In the genomic region with DNA sequence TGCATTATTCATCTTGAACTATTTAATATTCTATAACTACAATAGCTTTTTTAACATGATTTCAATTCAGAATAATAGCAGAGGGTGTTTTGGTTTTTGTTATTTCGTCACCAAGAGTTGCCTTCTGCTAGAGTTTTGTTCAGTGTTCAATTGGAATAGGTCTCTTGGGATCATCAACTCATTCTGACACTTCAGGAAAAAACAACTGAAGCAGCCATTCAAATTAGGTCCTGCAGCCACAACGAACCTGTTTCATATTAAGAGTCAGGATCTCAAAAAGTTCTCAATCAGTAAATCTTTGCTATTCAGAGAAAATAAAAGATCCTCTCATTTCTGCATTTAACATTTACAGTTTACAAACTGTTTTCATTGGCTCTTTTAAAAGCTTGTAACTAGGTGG, we compare ENCODE assay signal across 24 cellular contexts. TPM values are rescaled to one million over a fixed set of nuclear protein-coding genes. Genes with fewer than 3 reads are reported as not detected.
A peak's percentile ranks its signal among the peaks of the same experiment; 100 is the strongest.
DNase-seq lines count a peak whose midpoint lies in the region; ATAC-seq, FAIRE-seq and TF ChIP-seq lines count a peak whose summit lies in the region.
"Had no signal": no experiment of that assay in that cellular context is flagged by ENCODE, and none has a peak within 500 bp of the region (broad histone marks: within the 10 kb centered on the region; RNA-seq: fewer than 3 reads in every experiment).

No MANE protein-coding gene starts in this region.

- no peaks in the 10 kb centered on the region for H3K9me3 ChIP-seq in K562 (replicated peaks; ENCODE audit: control insufficient read depth, insufficient read depth, low read depth, low read length)
- H3K9me3 ChIP-seq in neural progenitor cell (ENCODE audit: low read depth), result no peaks in the 10 kb centered on the region
- H3K9me3 ChIP-seq: A549, left lung had no signal

- H3K9me3 Mint-ChIP-seq in neural progenitor cell (no peaks in the 10 kb centered on the region), mesothelial cell of epicardium (no peaks in the 10 kb centered on the region)
- H3K9me3 Mint-ChIP-seq: activated CD8-positive, alpha-beta T cell treated with anti-CD3 and anti-CD28 coated beads for 36 hours; CD4-positive, CD25-positive, alpha-beta regulatory T cell; GM23338; WTC11 had no signal

- H3K9ac ChIP-seq in K562 (ENCODE audit: insufficient read depth in 1 of 2, low read depth in 2 of 2, low read length in 2 of 2) (no peak overlapping the region), neural progenitor cell (no peak overlapping the region)

- H3K36me3 Mint-ChIP-seq in neural progenitor cell (peaks cover 10% of the 10 kb centered on the region), mesothelial cell of epicardium (peaks cover 5% of the 10 kb centered on the region)

- H4K20me1 ChIP-seq in K562 (replicated peaks; ENCODE audit: control insufficient read depth, insufficient read depth, low read length) (no peaks in the 10 kb centered on the region), neural progenitor cell (ENCODE audit: low read depth) (peaks cover 16% of the 10 kb centered on the region)

- intact Hi-C loops in K562 (cut with micrococcal nuclease), result no loop called here

- TF ChIP-seq CTCF in K562 (IDR thresholded peaks at IDR 0.05 in 2 of 3, conservative IDR thresholded peaks at IDR 0.05 in 1 of 3; ENCODE audit: insufficient read depth in 2 of 3, low read depth in 1 of 3, low read length in 3 of 3), result no peak
- TF ChIP-seq CTCF in neural progenitor cell (IDR thresholded peaks at IDR 0.05), result no peak
- no peak for TF ChIP-seq CTCF in mesothelial cell of epicardium (IDR thresholded peaks at IDR 0.05; ENCODE audit: unreplicated experiment)

- H3K4me3 ChIP-seq in K562 (no peak overlapping the region), neural progenitor cell (no peak overlapping the region)
- H3K4me3 ChIP-seq: A549, GM23338, left lung had no signal

- FAIRE-seq in K562 (lab: Jason Lieb, UNC), result no peak
- FAIRE-seq: A549 had no signal

- no peak overlapping the region for H3K4me3 Mint-ChIP-seq in neural progenitor cell
- H3K4me3 Mint-ChIP-seq in mesothelial cell of epicardium, result no peak overlapping the region
- H3K4me3 Mint-ChIP-seq: activated CD8-positive, alpha-beta T cell treated with anti-CD3 and anti-CD28 coated beads for 36 hours; GM23338; WTC11 had no signal

- peak overlapping the region; percentile 25; the same call in 1 of the 2 replicates for H2AFZ ChIP-seq in K562 (ENCODE audit: low read depth, low read length)
- no peak overlapping the region for H2AFZ ChIP-seq in neural progenitor cell (replicated peaks)
- H2AFZ ChIP-seq: GM23338 had no signal

- H3K27me3 ChIP-seq in K562 (ENCODE audit: control insufficient read depth in 2 of 2, insufficient read depth in 2 of 2, low read length in 2 of 2), result no peaks in the 10 kb centered on the region
- H3K27me3 ChIP-seq in neural progenitor cell, result no peaks in the 10 kb centered on the region
- H3K27me3 ChIP-seq: left lung had no signal

- DNase-seq in NCI-H2107 treated with DMSO at 0.1 percent for 48 hours (lab: John Stamatoyannopoulos, UW; ENCODE audit: unreplicated experiment), result peak; percentile 73
- DNase-seq in NCI-H2107 (lab: John Stamatoyannopoulos, UW), result no peak
- DNase-seq in NCI-H2171 treated with DMSO at 0.1 percent for 48 hours (lab: John Stamatoyannopoulos, UW), result peak; percentile 59
- DNase-seq in K562 (ENCODE audit: extremely low read depth in 1 of 4, low spot score in 3 of 4), result no peak
- no peak for DNase-seq in neural progenitor cell (ENCODE audit: low spot score)
- DNase-seq in stimulated activated CD4-positive, alpha-beta T cell treated with anti-CD3 and anti-CD28 coated beads, Interleukin-2, amount 100 ng/mL, for 48 hours, result no peak
- no peak for DNase-seq in NCI-H2196 (lab: John Stamatoyannopoulos, UW; ENCODE audit: unreplicated experiment)
- DNase-seq in mesothelial cell of epicardium (ENCODE audit: low spot score in 2 of 2, unreplicated experiment in 2 of 2), result no peak
- DNase-seq: activated CD8-positive, alpha-beta T cell treated with anti-CD3 and anti-CD28 coated beads for 36 hours; activated naive CD4-positive, alpha-beta T cell treated with Interleukin-2 at 50 U/mL for 16 hours; activated T-cell treated with anti-CD3 and anti-CD28 coated beads, Interleukin-2, amount 50 U/mL, for 1 hour; aorta; CD4-positive, CD25-positive, alpha-beta regulatory T cell; effector CD8-positive, alpha-beta T cell; Kasumi-1; left lung; NCI-H446 treated with DMSO at 0.1 percent for 48 hours; Right ventricle myocardium superior; stimulated activated CD8-positive, alpha-beta memory T cell treated with anti-CD3 and anti-CD28 coated beads, Interleukin-4, amount 100 ng/mL, for 48 hours; substantia nigra had no signal

- H3K79me2 ChIP-seq in K562 (ENCODE audit: control insufficient read depth, insufficient read depth, low read length) (peaks cover 40% of the 10 kb centered on the region), neural progenitor cell (ENCODE audit: low read depth) (peaks cover 33% of the 10 kb centered on the region)

- peaks cover 3% of the 10 kb centered on the region; the same call in 1 of the 3 replicates for H3K36me3 ChIP-seq in K562 (ENCODE audit: control insufficient read depth, insufficient read depth, low read length)
- H3K36me3 ChIP-seq in neural progenitor cell, result peaks cover 4% of the 10 kb centered on the region

- peaks cover 3% of the 10 kb centered on the region for H3K27me3 Mint-ChIP-seq in neural progenitor cell (ENCODE audit: insufficient read depth, low read depth)
- no peaks in the 10 kb centered on the region for H3K27me3 Mint-ChIP-seq in mesothelial cell of epicardium (ENCODE audit: low read depth)
- H3K27me3 Mint-ChIP-seq: activated CD8-positive, alpha-beta T cell treated with anti-CD3 and anti-CD28 coated beads for 36 hours had no signal

- POLR2A ChIA-PET in K562 (lab: Yijun Ruan, JAX), result no interaction called here

- H3K4me2 ChIP-seq in K562 (ENCODE audit: insufficient read depth, low read length), result no peak overlapping the region; the same call in 1 of the 2 replicates
- H3K4me2 ChIP-seq in neural progenitor cell, result no peak overlapping the region
- H3K4me2 ChIP-seq: A549, GM23338 had no signal

- TF ChIP-seq RAD21 in K562 (CRISPR knock-in tag; conservative IDR thresholded peaks at IDR 0.05 in 1 of 2, IDR thresholded peaks at IDR 0.05 in 1 of 2), result no peak

- no peak overlapping the region for H3K27ac Mint-ChIP-seq in neural progenitor cell
- no peak overlapping the region for H3K27ac Mint-ChIP-seq in mesothelial cell of epicardium
- H3K27ac Mint-ChIP-seq: activated CD8-positive, alpha-beta T cell treated with anti-CD3 and anti-CD28 coated beads for 36 hours; CD4-positive, CD25-positive, alpha-beta regulatory T cell; GM23338; WTC11 had no signal

- H3K4me1 ChIP-seq in K562 (replicated peaks in 1 of 2; ENCODE audit: control insufficient read depth in 2 of 2, insufficient read depth in 2 of 2, low read length in 2 of 2), result peaks cover 0 to 15% of the 10 kb centered on the region in 2 experiments; a peak in 4 of 5 replicates
- peaks cover 8% of the 10 kb centered on the region for H3K4me1 ChIP-seq in neural progenitor cell

- in situ Hi-C loops in K562 (cut with MboI), result no loop called here

- H3F3A ChIP-seq in neural progenitor cell (ENCODE audit: low read depth), result peaks cover 34% of the 10 kb centered on the region

- CTCF ChIA-PET in K562 (lab: Yijun Ruan, JAX; ENCODE audit: low intra/inter-chr PET ratio), result no interaction called here

- no peak for ATAC-seq in K562
- ATAC-seq: A549; activated CD8-positive, alpha-beta T cell treated with anti-CD3 and anti-CD28 coated beads for 36 hours; esophagus mucosa; GM23338; left lung; WTC11 had no signal

- TF ChIP-seq POLR2A in K562 (conservative IDR thresholded peaks at IDR 0.05), result no peak

- no TSS peak for BruUV-seq in K562 (replicated peaks; lab: Mats Ljungman, UMichigan)

- H3K27ac ChIP-seq in K562 (ENCODE audit: extremely low read depth, low read depth, low read length) (no peak overlapping the region), neural progenitor cell (no peak overlapping the region)
- H3K27ac ChIP-seq: A549, left lung had no signal

- no peak for TF ChIP-seq EP300 in K562 (IDR thresholded peaks at IDR 0.05; ENCODE audit: low read length)

- peaks cover 23% of the 10 kb centered on the region for H3K4me1 Mint-ChIP-seq in neural progenitor cell
- H3K4me1 Mint-ChIP-seq in mesothelial cell of epicardium, result peaks cover 18% of the 10 kb centered on the region

- H3K9me1 ChIP-seq in K562 (ENCODE audit: control insufficient read depth, insufficient read depth, low read length), result no peaks in the 10 kb centered on the region

- 40% methylated on average over 2 of the region's 2 CpGs for WGBS in K562 (ENCODE audit: insufficient coverage, low coverage, missing lambda C conversion rate)

RNA-seq across cellular contexts. Expression of a gene that starts 2.4 kb away (rescaled TPM):
- total RNA-seq in K562 (2011; cell fraction: chromatin; rRNA removed; ENCODE audit: low replicate concordance), result 20.2 and 38.7 TPM in 2 replicates
- total RNA-seq in K562 (2011; cell fraction: nucleolus; rRNA removed), result 11.8 and 13.4 TPM in 2 replicates
- total RNA-seq in K562 (2011; cell fraction: nucleoplasm; rRNA removed), result 25.7 and 37.6 TPM in 2 replicates
- total RNA-seq in K562 (2014; rRNA removed) (15.3 and 16.6 TPM in 2 replicates), K562 (2014; rRNA removed; fragmentation: Illumina TruSeq; extraction: Trizol) (14.2 and 14.6 TPM in 2 replicates), K562 (2015; rRNA removed; fragmentation: Illumina TruSeq; extraction: Trizol) (11.7 and 13.4 TPM in 2 replicates), K562 (2021) (30.8 and 32.4 TPM in 2 replicates), neural progenitor cell (ENCODE audit: low replicate concordance) (25.4 and 35.3 TPM in 2 replicates), mesothelial cell of epicardium (27.9 to 29.3 TPM (median 28.3 TPM) in 3 replicates)
- polyA plus RNA-seq in K562 (2011; rRNA removed) (17.3 and 24.2 TPM in 2 replicates), K562 (2014; fragmentation: Illumina TruSeq; extraction: Trizol) (35.8 and 40.6 TPM in 2 replicates), K562 (2014; fragmentation: Nextera tagmentation; extraction: Ambion mirVana) (under 1 TPM; 0.70 to 0.84 TPM), K562 (2014; rRNA removed) (21.7 and 26.7 TPM in 2 replicates)
- polyA plus RNA-seq in K562 (2011; cell fraction: cytosol; rRNA removed), result 30.1 and 30.3 TPM in 2 replicates
- 18.4 and 22.0 TPM in 2 replicates for polyA plus RNA-seq in K562 (2011; cell fraction: nucleus; rRNA removed)
- 21.9 and 24.0 TPM in 2 replicates for polyA plus RNA-seq in K562 (2012)
- 14.3 and 17.2 TPM in 2 replicates for polyA minus RNA-seq in K562 (2011; rRNA and poly(A)+ RNA removed)
- 14.4 and 16.6 TPM in 2 replicates for polyA minus RNA-seq in K562 (2011; cell fraction: cytosol; rRNA and poly(A)+ RNA removed)
- 12.0 and 13.0 TPM in 2 replicates for polyA minus RNA-seq in K562 (2011; cell fraction: nucleus; rRNA and poly(A)+ RNA removed)

RNA-seq across cellular contexts. Expression of a gene that starts 30.5 kb away (rescaled TPM):
- 115 and 227 TPM in 2 replicates for total RNA-seq in K562 (2011; cell fraction: chromatin; rRNA removed; ENCODE audit: low replicate concordance)
- 74.5 and 80.1 TPM in 2 replicates for total RNA-seq in K562 (2011; cell fraction: nucleolus; rRNA removed)
- total RNA-seq in K562 (2011; cell fraction: nucleoplasm; rRNA removed), result 135 and 213 TPM in 2 replicates
- total RNA-seq in K562 (2014; rRNA removed) (36.2 and 57.8 TPM in 2 replicates), K562 (2014; rRNA removed; fragmentation: Illumina TruSeq; extraction: Trizol) (39.1 and 40.5 TPM in 2 replicates), K562 (2015; rRNA removed; fragmentation: Illumina TruSeq; extraction: Trizol) (44.2 and 48.2 TPM in 2 replicates), K562 (2021) (36.0 and 40.9 TPM in 2 replicates), neural progenitor cell (ENCODE audit: low replicate concordance) (60.1 and 74.4 TPM in 2 replicates), mesothelial cell of epicardium (112 to 123 TPM (median 117 TPM) in 3 replicates)
- polyA plus RNA-seq in K562 (2011; rRNA removed) (56.7 and 59.9 TPM in 2 replicates), K562 (2014; fragmentation: Illumina TruSeq; extraction: Trizol) (56.1 and 64.8 TPM in 2 replicates), K562 (2014; fragmentation: Nextera tagmentation; extraction: Ambion mirVana) (10 to 100 TPM; 15.6 to 17.5 TPM), K562 (2014; rRNA removed) (64.1 and 76.5 TPM in 2 replicates)
- 27.1 and 32.5 TPM in 2 replicates for polyA plus RNA-seq in K562 (2011; cell fraction: cytosol; rRNA removed)
- polyA plus RNA-seq in K562 (2011; cell fraction: nucleus; rRNA removed), result 97.8 and 111 TPM in 2 replicates
- 50.7 and 62.2 TPM in 2 replicates for polyA plus RNA-seq in K562 (2012)
- polyA minus RNA-seq in K562 (2011; rRNA and poly(A)+ RNA removed), result 27.1 and 29.9 TPM in 2 replicates
- 13.0 and 14.2 TPM in 2 replicates for polyA minus RNA-seq in K562 (2011; cell fraction: cytosol; rRNA and poly(A)+ RNA removed)
- 38.2 and 48.3 TPM in 2 replicates for polyA minus RNA-seq in K562 (2011; cell fraction: nucleus; rRNA and poly(A)+ RNA removed)

Comparison
In these comparisons a context has a peak if more than half of its experiments do, and no peak if none do; other contexts are left out.
1. DNase-seq: peak in NCI-H2107 treated with DMSO at 0.1 percent for 48 hours (single experiment) and NCI-H2171 treated with DMSO at 0.1 percent for 48 hours (single experiment); none in NCI-H2107 (single experiment), K562 (0 of 4), neural progenitor cell (single experiment), stimulated activated CD4-positive, alpha-beta T cell treated with anti-CD3 and anti-CD28 coated beads, Interleukin-2, amount 100 ng/mL, for 48 hours (0 of 2), NCI-H2196 (single experiment) and mesothelial cell of epicardium (0 of 2).